8 cellular contexts compared by ENCODE assay signal in genomic region chr18:21112543-21113105, GRCh38. TPM values are rescaled to one million over a fixed set of nuclear protein-coding genes. Genes with fewer than 3 reads are reported as not detected.
DNase-seq lines count a peak whose midpoint lies in the region; ATAC-seq and TF ChIP-seq lines count a peak whose summit lies in the region.

No MANE protein-coding gene starts in this region.

- H3K27me3 Mint-ChIP-seq in MCF 10A (ENCODE audit: insufficient read depth, unreplicated experiment) = no peaks in the 10 kb centered on the region

- H3K4me3 ChIP-seq in right atrium auricular region = peak overlapping the region; percentile 89 to 96

- peak overlapping the region; percentile 94 to 96 for H3K27ac ChIP-seq in right atrium auricular region
- no peak overlapping the region for H3K27ac ChIP-seq in caudate nucleus (ENCODE audit: low read depth, low read length)

- no TSS peak for BruUV-seq in MCF 10A (replicated peaks; lab: Mats Ljungman, UMichigan)

- CTCF ChIA-PET in MCF 10A (lab: Yijun Ruan, JAX) = interaction anchor here (1.0 kb wide), 1 partner anchor 55 kb away, joined by 3 read pairs; no protein-coding TSS in a partner anchor

- peak overlapping the region; percentile 92 for H3K27ac Mint-ChIP-seq in MCF 10A (ENCODE audit: low read depth, unreplicated experiment)

- no peak for TF ChIP-seq CTCF in right atrium auricular region (IDR thresholded peaks at IDR 0.05)
- no peak for TF ChIP-seq CTCF in MCF 10A (IDR thresholded peaks at IDR 0.05; ENCODE audit: unreplicated experiment)

- no peak overlapping the region for H3K4me3 Mint-ChIP-seq in MCF 10A (ENCODE audit: unreplicated experiment)

- POLR2A ChIA-PET in MCF 10A (lab: Yijun Ruan, JAX) = interaction anchor here (0.5 to 3.9 kb wide), 13 partner anchors 13 to 565 kb away, joined by 3 to 23 read pairs (median 4); no protein-coding TSS in a partner anchor

- H3K36me3 Mint-ChIP-seq in MCF 10A (ENCODE audit: insufficient read depth, unreplicated experiment) = no peaks in the 10 kb centered on the region

- H3K4me1 ChIP-seq in right atrium auricular region = peaks cover 0 to 31% of the 10 kb centered on the region in 2 donors

- H3K36me3 ChIP-seq in right atrium auricular region = no peaks in the 10 kb centered on the region

- no peaks in the 10 kb centered on the region for H3K9me3 ChIP-seq in right atrium auricular region

- no peaks in the 10 kb centered on the region for H3K27me3 ChIP-seq in right atrium auricular region

- no peak for DNase-seq in right atrium auricular region (ENCODE audit: low spot score)
- no peak for DNase-seq in Right ventricle myocardium inferior (ENCODE audit: missing footprints)
- DNase-seq in MCF 10A (ENCODE audit: unreplicated experiment) = no peak
- peak; percentile 35 for DNase-seq in medulla oblongata (ENCODE audit: extremely low spot score)
- DNase-seq in T-helper 2 cell = no peak
- DNase-seq in NCI-H1694 (lab: John Stamatoyannopoulos, UW) = no peak
- no peak for DNase-seq in caudate nucleus (lab: John Stamatoyannopoulos, UW)

- intact Hi-C loops in Right ventricle myocardium inferior (cut with DNase I) (no loop called here), MCF 10A (cut with micrococcal nuclease) (no loop called here)

- no peaks in the 10 kb centered on the region for H3K4me1 Mint-ChIP-seq in MCF 10A (ENCODE audit: insufficient read depth, unreplicated experiment)

- ATAC-seq in Right ventricle myocardium inferior (no peak), HG02840 (IDR thresholded peaks at IDR 0.05; ENCODE audit: low FRiP score, unreplicated experiment) (no peak)

- H3K9me3 Mint-ChIP-seq in MCF 10A (ENCODE audit: unreplicated experiment) = no peaks in the 10 kb centered on the region

RNA-seq across cellular contexts. Expression of gene ROCK1, which starts 1.0 kb away (rescaled TPM):
- total RNA-seq in right atrium auricular region (10 to 100 TPM; 20.7 to 26.2 TPM), Right ventricle myocardium inferior (32.8 TPM), MCF 10A (2022) (44.6 and 47.9 TPM in 2 replicates)
